Comparison of ENCODE assay signal across 31 cellular contexts in the genomic region with DNA sequence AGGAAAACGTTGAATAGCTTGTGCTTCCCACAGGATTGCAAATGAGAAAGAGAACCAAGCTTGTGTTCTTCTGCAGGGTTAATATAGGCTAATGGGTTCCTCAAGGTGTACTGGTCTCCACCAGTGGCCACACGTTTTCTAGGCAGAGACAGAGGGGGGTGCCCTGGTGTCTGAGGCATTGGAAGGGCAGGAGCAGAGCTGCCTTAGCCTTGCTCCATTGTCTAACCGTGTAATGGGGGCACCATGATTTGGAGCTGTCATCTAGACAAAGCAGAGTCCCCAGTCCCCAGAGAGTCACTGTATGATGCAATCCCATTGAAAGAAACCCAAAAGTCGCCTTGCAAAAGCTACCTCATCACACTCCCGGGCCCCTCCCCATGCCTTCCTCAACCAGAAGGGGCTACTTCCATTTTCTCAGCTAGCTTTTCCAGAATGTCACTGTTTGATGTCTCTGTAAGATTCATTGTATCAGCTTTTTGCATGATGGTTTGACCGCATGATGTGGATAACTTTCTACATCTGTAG.
"Had no signal": no experiment of that assay in that cellular context is flagged by ENCODE, and none has a peak within 500 bp of the region (broad histone marks: within the 10 kb centered on the region; RNA-seq: fewer than 3 reads in every experiment).

No MANE protein-coding gene starts in this region.

- H3K27ac Mint-ChIP-seq: activated CD8-positive, alpha-beta T cell treated with anti-CD3 and anti-CD28 coated beads for 36 hours; activated naive CD4-positive, alpha-beta T cell treated with anti-CD3 and anti-CD28 coated beads, Interleukin-2, amount 50 U/mL, for 24 hours; activated naive CD8-positive, alpha-beta T cell treated with anti-CD3 and anti-CD28 coated beads, Interleukin-2, amount 50 U/mL, for 24 hours; activated T-cell treated with anti-CD3 and anti-CD28 coated beads, Interleukin-2, amount 50 U/mL, for 24 hours; activated T-helper 1 cell treated with anti-CD3 and anti-CD28 coated beads, Interleukin-12 subunit alpha, Interleukin-12 subunit beta, Interleukin-2, Interleukin-4 antibody, amounts not matched to agents 30 ng/mL and 10 ng/mL and 1 ng/mL, durations not matched to agents 14 hours and 24 hours and 36 hours; T-helper 2 cell treated with Interferon-gamma antibody and Interleukin-4, amounts not matched to agents 5 μg/mL and 100 μg/mL, for 36 hours had no signal

- H3K27me3 Mint-ChIP-seq: activated naive CD4-positive, alpha-beta T cell treated with anti-CD3 and anti-CD28 coated beads, Interleukin-2, amount 50 U/mL, for 24 hours; activated naive CD8-positive, alpha-beta T cell treated with anti-CD3 and anti-CD28 coated beads, Interleukin-2, amount 50 U/mL, for 24 hours; activated T-cell treated with anti-CD3 and anti-CD28 coated beads, Interleukin-2, amount 50 U/mL, for 24 hours had no signal

- H3K4me3 ChIP-seq: ascending aorta, body of pancreas, MG63, Peyer's patch, SJCRH30 had no signal

- H3K27me3 ChIP-seq: ascending aorta, body of pancreas, MG63, Peyer's patch, SJCRH30 had no signal

- H3K36me3 ChIP-seq: ascending aorta, MG63, Peyer's patch, SJCRH30 had no signal

- H3K9me3 ChIP-seq: ascending aorta, body of pancreas, MG63, Peyer's patch, SJCRH30 had no signal

- H3K9me3 Mint-ChIP-seq: activated CD8-positive, alpha-beta T cell treated with anti-CD3 and anti-CD28 coated beads for 36 hours; activated naive CD8-positive, alpha-beta T cell treated with anti-CD3 and anti-CD28 coated beads, Interleukin-2, amount 50 U/mL, for 24 hours; activated T-cell treated with anti-CD3 and anti-CD28 coated beads, Interleukin-2, amount 50 U/mL, for 24 hours; activated T-helper 1 cell treated with anti-CD3 and anti-CD28 coated beads, Interleukin-12 subunit alpha, Interleukin-12 subunit beta, Interleukin-2, Interleukin-4 antibody, amounts not matched to agents 30 ng/mL and 10 ng/mL and 1 ng/mL, durations not matched to agents 14 hours and 24 hours and 36 hours; T-helper 2 cell treated with Interferon-gamma antibody and Interleukin-4, amounts not matched to agents 5 μg/mL and 100 μg/mL, for 36 hours had no signal

- H3K4me1 ChIP-seq: ascending aorta, body of pancreas, Peyer's patch, SJCRH30 had no signal

- H3K36me3 Mint-ChIP-seq: activated naive CD4-positive, alpha-beta T cell treated with anti-CD3 and anti-CD28 coated beads, Interleukin-2, amount 50 U/mL, for 24 hours had no signal

- H3K27ac ChIP-seq: ascending aorta, body of pancreas, Peyer's patch, RWPE1, SJCRH30 had no signal

- H3K4me3 Mint-ChIP-seq: activated CD8-positive, alpha-beta T cell treated with anti-CD3 and anti-CD28 coated beads for 36 hours; activated naive CD4-positive, alpha-beta T cell treated with anti-CD3 and anti-CD28 coated beads, Interleukin-2, amount 50 U/mL, for 24 hours; activated naive CD8-positive, alpha-beta T cell treated with anti-CD3 and anti-CD28 coated beads, Interleukin-2, amount 50 U/mL, for 24 hours; activated T-cell treated with anti-CD3 and anti-CD28 coated beads, Interleukin-2, amount 50 U/mL, for 24 hours; activated T-helper 1 cell treated with anti-CD3 and anti-CD28 coated beads, Interleukin-12 subunit alpha, Interleukin-12 subunit beta, Interleukin-2, Interleukin-4 antibody, amounts not matched to agents 30 ng/mL and 10 ng/mL and 1 ng/mL, durations not matched to agents 14 hours and 24 hours and 36 hours; T-helper 2 cell treated with Interferon-gamma antibody and Interleukin-4, amounts not matched to agents 5 μg/mL and 100 μg/mL, for 36 hours had no signal

- DNase-seq: activated CD4-positive, alpha-beta T cell treated with anti-CD3 and anti-CD28 coated beads for 4 hours; activated CD8-positive, alpha-beta memory T cell treated with anti-CD3 and anti-CD28 coated beads, Interleukin-2, amount 50 U/mL, for 48 hours; activated CD8-positive, alpha-beta T cell treated with anti-CD3 and anti-CD28 coated beads for 36 hours; activated effector memory CD4-positive, alpha-beta T cell treated with Interleukin-2 at 50 U/mL for 16 hours; activated naive CD4-positive, alpha-beta T cell; activated naive CD8-positive, alpha-beta T cell treated with anti-CD3 and anti-CD28 coated beads, Interleukin-2, amount 50 U/mL, for 24 hours; activated T-cell treated with anti-CD3 and anti-CD28 coated beads, Interleukin-2, amount 50 U/mL, for 24 hours; amniotic stem cell; body of pancreas; central memory CD4-positive, alpha-beta T cell; MG63; NCI-H1092; NCI-H1417; NCI-H1694; NCI-H2029; NCI-H2107; NCI-H2171 treated with DMSO at 0.1 percent for 48 hours; NCI-H226; NCI-H526; NCI-H774; Peyer's patch; Right ventricle myocardium superior; SJCRH30; SW 1271 had no signal

- ATAC-seq: activated CD4-positive, CD25-positive, alpha-beta regulatory T cell treated with anti-CD3 and anti-CD28 coated beads, Interleukin-2, amount 50 U/mL, for 24 hours; activated CD8-positive, alpha-beta T cell treated with anti-CD3 and anti-CD28 coated beads for 36 hours; activated naive CD8-positive, alpha-beta T cell treated with anti-CD3 and anti-CD28 coated beads, Interleukin-2, amount 50 U/mL, for 24 hours; body of pancreas; SK-N-SH treated with all-trans-retinoic acid at 6 μM for 48 hours had no signal

- H3K4me1 Mint-ChIP-seq: activated naive CD4-positive, alpha-beta T cell treated with anti-CD3 and anti-CD28 coated beads, Interleukin-2, amount 50 U/mL, for 24 hours; activated naive CD8-positive, alpha-beta T cell treated with anti-CD3 and anti-CD28 coated beads, Interleukin-2, amount 50 U/mL, for 24 hours had no signal
